Comparison of ENCODE assay signal across 9 cellular contexts in genomic region chr19:14081797-14082674, GRCh38. TPM values are rescaled to one million over a fixed set of nuclear protein-coding genes. Genes with fewer than 3 reads are reported as not detected.
A peak's percentile ranks its signal among the peaks of the same experiment; 100 is the strongest.
DNase-seq lines count a peak whose midpoint lies in the region; ATAC-seq and TF ChIP-seq lines count a peak whose summit lies in the region.
"Had no signal": no experiment of that assay in that cellular context is flagged by ENCODE, and none has a peak within 500 bp of the region (broad histone marks: within the 10 kb centered on the region; RNA-seq: fewer than 3 reads in every experiment).

No MANE protein-coding gene starts in this region.

- H3K9me3 ChIP-seq in heart right ventricle (no peaks in the 10 kb centered on the region), sigmoid colon (no peaks in the 10 kb centered on the region)

- H3K36me3 ChIP-seq in heart right ventricle (peaks cover 0 to 11% (median 0%) of the 10 kb centered on the region in 9 donors), sigmoid colon (no peaks in the 10 kb centered on the region)

- intact Hi-C loops in heart right ventricle (cut with DNase I) = loop anchor here in 8 of 10 donors (5.0 to 10.0 kb wide), 3 partner anchors 35 to 55 kb away; partner anchors contain the start of genes PRKACA (in 7 of the 8) and ASF1B (in 2 of the 8)
- intact Hi-C loops in sigmoid colon (cut with DNase I) = loop anchor here (10.0 kb wide), 1 partner anchor 287 kb away; the partner anchor contains the start of gene ZSWIM4

- WGBS in heart right ventricle, 2 donors = 18 to 19% methylated on average over 24 of the region's 24 CpGs
- 7 to 21% methylated on average over 24 of the region's 24 CpGs for WGBS in sigmoid colon, 2 donors

- no peak for TF ChIP-seq EP300 in sigmoid colon (IDR thresholded peaks at IDR 0.05)

- H3K4me1 ChIP-seq in heart right ventricle (peaks cover 5 to 42% (median 19%) of the 10 kb centered on the region in 9 donors), sigmoid colon (peaks cover 0 to 22% (median 19%) of the 10 kb centered on the region in 4 donors)

- peak; percentile 4 for ATAC-seq in GM19035 (IDR thresholded peaks at IDR 0.05; ENCODE audit: unreplicated experiment)
- peak; percentile 8 for ATAC-seq in HG03139 (IDR thresholded peaks at IDR 0.05; ENCODE audit: unreplicated experiment)
- peak in 3 of 8 donors; percentile 25 to 67 (median 43) for ATAC-seq in heart right ventricle

- peak overlapping the region; percentile 63 to 93 (median 82) for H3K4me3 ChIP-seq in heart right ventricle
- H3K4me3 ChIP-seq in sigmoid colon = peak overlapping the region; percentile 64 to 88 (median 76)

- no peak for TF ChIP-seq POLR2A in sigmoid colon (IDR thresholded peaks at IDR 0.05)

- peak; percentile 40 for DNase-seq in activated CD8-positive, alpha-beta memory T cell treated with anti-CD3 and anti-CD28 coated beads, Interleukin-2, amount 50 U/mL, for 4 hours
- DNase-seq in heart right ventricle (peak; percentile 52 to 59), sigmoid colon (peak; percentile 80), UCSD-AML1 (lab: John Stamatoyannopoulos, UW; ENCODE audit: unreplicated experiment) (no peak), NCI-H2107 (lab: John Stamatoyannopoulos, UW) (no peak), NCI-H748 (lab: John Stamatoyannopoulos, UW; ENCODE audit: unreplicated experiment) (no peak)

- H3K27me3 ChIP-seq in heart right ventricle = no peaks in the 10 kb centered on the region
- no peaks in the 10 kb centered on the region for H3K27me3 ChIP-seq in sigmoid colon

- H3K27ac ChIP-seq in heart right ventricle = peak overlapping the region; percentile 52 to 97 (median 94)
- H3K27ac ChIP-seq in sigmoid colon = peak overlapping the region; percentile 86 to 95 (median 90)

- TF ChIP-seq CTCF in heart right ventricle (IDR thresholded peaks at IDR 0.05) (no peak), sigmoid colon (IDR thresholded peaks at IDR 0.05) (peak in 1 of 4 experiments; percentile 14)

RNA-seq across cellular contexts. Expression of gene C19orf67, which starts 3.5 kb away (rescaled TPM):
- total RNA-seq in heart right ventricle (not detected), sigmoid colon (not detected)
- polyA plus RNA-seq in heart right ventricle (not detected), sigmoid colon (under 1 TPM in 1 of 3 donors, not detected in 2; 0.06 TPM)
- total RNA-seq: activated naive CD4-positive, alpha-beta T cell treated with anti-CD3 and anti-CD28 coated beads, Interleukin-2, amount 50 U/mL, for 72 hours had no signal

RNA-seq across cellular contexts. Expression of gene SAMD1, which starts 8.5 kb away (rescaled TPM):
- total RNA-seq in heart right ventricle = 10 to 100 TPM; 26.7 to 53.0 (median 33.7) TPM
- 10 to 100 TPM; 34.4 to 55.3 TPM for polyA plus RNA-seq in heart right ventricle
- 10 to 100 TPM in 3 of 4 donors, 1 to 10 TPM in 1; 8.7 to 28.2 (median 11.9) TPM for total RNA-seq in sigmoid colon
- polyA plus RNA-seq in sigmoid colon = 10 to 100 TPM; 15.6 to 40.9 (median 22.4) TPM

RNA-seq across cellular contexts. Expression of gene MISP3, which starts 9.4 kb away (rescaled TPM):
- total RNA-seq in heart right ventricle (10 to 100 TPM in 1 of 10 donors, 1 to 10 TPM in 9; 3.1 to 10.3 (median 5.9) TPM), sigmoid colon (1 to 10 TPM; 1.4 to 3.8 (median 1.7) TPM)
- polyA plus RNA-seq in heart right ventricle (10 to 100 TPM in 1 of 2 donors, 1 to 10 TPM in 1; 5.7 to 12.4 TPM), sigmoid colon (10 to 100 TPM; 22.7 to 26.4 (median 25.2) TPM)

RNA-seq across cellular contexts. Expression of gene PALM3, which starts 20.2 kb away (rescaled TPM):
- total RNA-seq in heart right ventricle (under 1 TPM in 5 of 10 donors, not detected in 5; 0.14 to 0.94 (median 0.38) TPM), sigmoid colon (under 1 TPM in 2 of 4 donors, not detected in 2; 0.41 to 0.66 TPM)
- polyA plus RNA-seq in heart right ventricle (under 1 TPM in 1 of 2 donors, not detected in 1; 0.14 TPM), sigmoid colon (1 to 10 TPM in 1 of 3 donors, not detected in 2; 1.5 TPM)
- total RNA-seq: activated naive CD4-positive, alpha-beta T cell treated with anti-CD3 and anti-CD28 coated beads, Interleukin-2, amount 50 U/mL, for 72 hours had no signal

RNA-seq across cellular contexts. Expression of gene PRKACA, which starts 35.5 kb away (rescaled TPM):
- 100 to 1,000 TPM; 473 to 691 (median 518) TPM for total RNA-seq in heart right ventricle
- polyA plus RNA-seq in heart right ventricle = 100 to 1,000 TPM; 196 to 214 TPM
- 10 to 100 TPM; 33.6 to 36.6 (median 35.2) TPM for total RNA-seq in sigmoid colon
- polyA plus RNA-seq in sigmoid colon = 10 to 100 TPM; 43.2 to 59.1 (median 51.3) TPM

Comparison
In these comparisons a context has a peak if more than half of its experiments do, and no peak if none do; other contexts are left out.
1. DNase-seq: peak in activated CD8-positive, alpha-beta memory T cell treated with anti-CD3 and anti-CD28 coated beads, Interleukin-2, amount 50 U/mL, for 4 hours (single experiment), heart right ventricle (2 of 2) and sigmoid colon (single experiment); none in UCSD-AML1 (single experiment), NCI-H2107 (single experiment) and NCI-H748 (single experiment).